29 cellular contexts compared by ENCODE assay signal in genomic region chr15:66642514-66642913, GRCh38. TPM values are rescaled to one million over a fixed set of nuclear protein-coding genes. Genes with fewer than 3 reads are reported as not detected.
"Had no signal": no experiment of that assay in that cellular context is flagged by ENCODE, and none has a peak within 500 bp of the region (broad histone marks: within the 10 kb centered on the region; RNA-seq: fewer than 3 reads in every experiment).

No MANE protein-coding gene starts in this region.

- H3K4me3 ChIP-seq: esophagus muscularis mucosa, heart right ventricle, lower lobe of right lung, mucosa of descending colon, ovary, stomach, thyroid gland, upper lobe of right lung had no signal

- H3K4me1 ChIP-seq: foreskin keratinocyte had no signal

- H3K36me3 Mint-ChIP-seq: activated CD8-positive, alpha-beta memory T cell treated with anti-CD3 and anti-CD28 coated beads, Interleukin-2, amount 10 ng/mL, durations not matched to agents 7 days and 5 days; activated naive CD4-positive, alpha-beta T cell treated with anti-CD3 and anti-CD28 coated beads, Interleukin-2, amount 50 U/mL, for 24 hours; stimulated activated naive B cell treated with anti-CD40 and anti-IgM and Interleukin-4, amounts not matched to agents 10 μg/mL and 1 μg/mL and 100 μg/mL, for 72 hours had no signal

- H3K27ac Mint-ChIP-seq: activated B cell treated with CpG ODN at 0.5 μM for 24 hours; activated CD8-positive, alpha-beta memory T cell treated with anti-CD3 and anti-CD28 coated beads, Interleukin-2, amount 10 ng/mL, durations not matched to agents 7 days and 5 days; activated CD8-positive, alpha-beta T cell treated with anti-CD3 and anti-CD28 coated beads, Interleukin-2, amount 10 ng/mL, durations not matched to agents 7 days and 5 days; activated naive CD4-positive, alpha-beta T cell treated with anti-CD3 and anti-CD28 coated beads, Interleukin-2, amount 50 U/mL, for 24 hours; activated naive CD8-positive, alpha-beta T cell treated with anti-CD3 and anti-CD28 coated beads, Interleukin-2, amount 50 U/mL, for 24 hours; activated T-helper 2 cell treated with anti-CD3 and anti-CD28 coated beads, Interferon-gamma antibody, Interleukin-2, Interleukin-4, amounts not matched to agents 10 μg/mL and 5 μg/mL and 100 μg/mL, durations not matched to agents 14 hours and 24 hours and 36 hours; endodermal cell; progenitor cell of endocrine pancreas; stimulated activated naive B cell treated with anti-CD40 and anti-IgM and Interleukin-4, amounts not matched to agents 10 μg/mL and 1 μg/mL and 100 μg/mL, for 72 hours; T-helper 2 cell treated with Interferon-gamma antibody and Interleukin-4, amounts not matched to agents 5 μg/mL and 100 μg/mL, for 36 hours had no signal

- H3K9me3 ChIP-seq: esophagus muscularis mucosa, heart right ventricle, lower lobe of right lung, mucosa of descending colon, ovary, stomach, thyroid gland, upper lobe of right lung had no signal

- H3K4me1 Mint-ChIP-seq: activated B cell treated with CpG ODN at 0.5 μM for 24 hours had no signal

- H3K27ac ChIP-seq: esophagus muscularis mucosa, foreskin keratinocyte, lower lobe of right lung, ovary, stomach, thyroid gland, upper lobe of right lung had no signal

- H3K36me3 ChIP-seq: esophagus muscularis mucosa, heart right ventricle, lower lobe of right lung, ovary, stomach, thyroid gland, upper lobe of right lung had no signal

- H3K9me3 Mint-ChIP-seq: activated B cell treated with CpG ODN at 0.5 μM for 24 hours; activated naive CD4-positive, alpha-beta T cell treated with anti-CD3 and anti-CD28 coated beads, Interleukin-2, amount 50 U/mL, for 24 hours; activated naive CD8-positive, alpha-beta T cell treated with anti-CD3 and anti-CD28 coated beads, Interleukin-2, amount 50 U/mL, for 24 hours; activated T-helper 2 cell treated with anti-CD3 and anti-CD28 coated beads, Interferon-gamma antibody, Interleukin-2, Interleukin-4, amounts not matched to agents 10 μg/mL and 5 μg/mL and 100 μg/mL, durations not matched to agents 14 hours and 24 hours and 36 hours; endodermal cell; stimulated activated naive B cell treated with anti-CD40 and anti-IgM and Interleukin-4, amounts not matched to agents 10 μg/mL and 1 μg/mL and 100 μg/mL, for 72 hours; T-helper 2 cell treated with Interferon-gamma antibody and Interleukin-4, amounts not matched to agents 5 μg/mL and 100 μg/mL, for 36 hours had no signal

- H3K27me3 Mint-ChIP-seq: activated B cell treated with CpG ODN at 0.5 μM for 24 hours; activated CD8-positive, alpha-beta memory T cell treated with anti-CD3 and anti-CD28 coated beads, Interleukin-2, amount 10 ng/mL, durations not matched to agents 7 days and 5 days; activated naive CD4-positive, alpha-beta T cell treated with anti-CD3 and anti-CD28 coated beads, Interleukin-2, amount 50 U/mL, for 24 hours; activated naive CD8-positive, alpha-beta T cell treated with anti-CD3 and anti-CD28 coated beads, Interleukin-2, amount 50 U/mL, for 24 hours; progenitor cell of endocrine pancreas had no signal

- FAIRE-seq: islet of Langerhans had no signal

- DNase-seq: activated B cell treated with CpG ODN at 0.5 μM for 24 hours; activated CD4-positive, alpha-beta T cell treated with anti-CD3 and anti-CD28 coated beads, Interleukin-2, amount 50 U/mL, for 1 hour; activated CD8-positive, alpha-beta memory T cell treated with anti-CD3 and anti-CD28 coated beads, Interleukin-2, amount 10 ng/mL, durations not matched to agents 7 days and 5 days; activated CD8-positive, alpha-beta T cell treated with anti-CD3 and anti-CD28 coated beads, Interleukin-2, amount 10 ng/mL, durations not matched to agents 7 days and 5 days; activated naive CD8-positive, alpha-beta T cell treated with anti-CD3 and anti-CD28 coated beads, Interleukin-2, amount 50 U/mL, for 24 hours; activated T-cell treated with anti-CD3 and anti-CD28 coated beads, Interleukin-2, amount 50 U/mL, for 48 hours; amygdala; central memory CD4-positive, alpha-beta T cell; endodermal cell; foreskin keratinocyte; heart right ventricle; lower lobe of right lung; mesenchymal stem cell; mucosa of descending colon; ovary; retina; stimulated activated CD4-positive, alpha-beta T cell treated with anti-CD3 and anti-CD28 coated beads, Interleukin-15, amount 100 ng/mL, for 24 hours; stimulated activated CD4-positive, alpha-beta T cell treated with anti-CD3 and anti-CD28 coated beads, Interleukin-2, amount 100 ng/mL, for 24 hours; stimulated activated naive B cell treated with anti-CD40 and anti-IgM and Interleukin-4, amounts not matched to agents 10 μg/mL and 1 μg/mL and 100 μg/mL, for 72 hours; stomach; T-helper 1 cell; thyroid gland; upper lobe of right lung had no signal

- H3K4me3 Mint-ChIP-seq: activated B cell treated with CpG ODN at 0.5 μM for 24 hours; activated CD8-positive, alpha-beta memory T cell treated with anti-CD3 and anti-CD28 coated beads, Interleukin-2, amount 10 ng/mL, durations not matched to agents 7 days and 5 days; activated CD8-positive, alpha-beta T cell treated with anti-CD3 and anti-CD28 coated beads, Interleukin-2, amount 10 ng/mL, durations not matched to agents 7 days and 5 days; activated naive CD4-positive, alpha-beta T cell treated with anti-CD3 and anti-CD28 coated beads, Interleukin-2, amount 50 U/mL, for 24 hours; activated naive CD8-positive, alpha-beta T cell treated with anti-CD3 and anti-CD28 coated beads, Interleukin-2, amount 50 U/mL, for 24 hours; endodermal cell; stimulated activated naive B cell treated with anti-CD40 and anti-IgM and Interleukin-4, amounts not matched to agents 10 μg/mL and 1 μg/mL and 100 μg/mL, for 72 hours; T-helper 2 cell treated with Interferon-gamma antibody and Interleukin-4, amounts not matched to agents 5 μg/mL and 100 μg/mL, for 36 hours had no signal

- H3K27me3 ChIP-seq: esophagus muscularis mucosa, foreskin keratinocyte, heart right ventricle, ovary, stomach, thyroid gland, upper lobe of right lung had no signal

- ATAC-seq: activated CD8-positive, alpha-beta memory T cell treated with anti-CD3 and anti-CD28 coated beads, Interleukin-2, amount 10 ng/mL, durations not matched to agents 7 days and 5 days; activated CD8-positive, alpha-beta T cell treated with anti-CD3 and anti-CD28 coated beads, Interleukin-2, amount 10 ng/mL, durations not matched to agents 7 days and 5 days; activated naive CD8-positive, alpha-beta T cell treated with anti-CD3 and anti-CD28 coated beads, Interleukin-2, amount 50 U/mL, for 24 hours; foreskin keratinocyte; lower lobe of right lung; stimulated activated naive B cell treated with anti-CD40 and anti-IgM and Interleukin-4, amounts not matched to agents 10 μg/mL and 1 μg/mL and 100 μg/mL, for 72 hours; upper lobe of right lung had no signal

RNA-seq across cellular contexts. Expression of gene SMAD6, which starts 59.5 kb away (rescaled TPM):
- total RNA-seq: foreskin keratinocyte had no signal
